In genomic region chr19:2561221-2561620, GRCh38 we compare ENCODE assay signal across 15 cellular contexts.
DNase-seq lines count a peak whose midpoint lies in the region; ATAC-seq, FAIRE-seq and TF ChIP-seq lines count a peak whose summit lies in the region.
"Had no signal": no experiment of that assay in that cellular context is flagged by ENCODE, and none has a peak within 500 bp of the region (broad histone marks: within the 10 kb centered on the region; RNA-seq: fewer than 3 reads in every experiment).

No MANE protein-coding gene starts in this region.

- POLR2A ChIA-PET in activated B cell treated with CpG ODN at 0.5 μM for 24 hours (lab: Charles Lee) (interaction anchor here (0.7 to 4.1 kb wide), 21 partner anchors 8 to 134 kb away, joined by 3 to 141 read pairs (median 6); partner anchors contain the start of genes GADD45B and TIMM13), HepG2 (lab: Yijun Ruan, JAX) (interaction anchor here (1.0 to 2.2 kb wide), 4 partner anchors 15 to 85 kb away, joined by 3 to 10 read pairs (median 8); partner anchors contain the start of gene GADD45B)

- CTCF ChIA-PET in activated B cell treated with CpG ODN at 0.5 μM for 24 hours (lab: Charles Lee) = interaction anchor here (1.0 to 1.3 kb wide), 3 partner anchors 18 to 86 kb away, joined by 4 to 5 read pairs (median 4); partner anchors contain the start of gene GADD45B
- CTCF ChIA-PET in HepG2 (lab: Yijun Ruan, JAX; ENCODE audit: low intra/inter-chr PET ratio, low total read pairs) = no interaction called here

- TF ChIP-seq CTCF in activated B cell treated with CpG ODN at 0.5 μM for 24 hours (IDR thresholded peaks at IDR 0.05) (no peak), HepG2 (CRISPR knock-in tag; IDR thresholded peaks at IDR 0.05) (no peak)

- no peak overlapping the region for H3K4me3 ChIP-seq in HepG2 (replicated peaks in 1 of 3; ENCODE audit: insufficient read depth in 1 of 3, low read depth in 2 of 3, low read length in 3 of 3)
- H3K4me3 ChIP-seq: gastrocnemius medialis had no signal

- H3K4me3 Mint-ChIP-seq in stimulated activated naive CD8-positive, alpha-beta T cell treated with anti-CD3 and anti-CD28 coated beads, Interleukin-15, Interleukin-2, amounts not matched to agents 100 ng/mL and 50 ng/mL, for 24 hours = peak overlapping the region; percentile 64
- H3K4me3 Mint-ChIP-seq in activated B cell treated with CpG ODN at 0.5 μM for 24 hours = peak overlapping the region; percentile 87

- peaks cover 5% of the 10 kb centered on the region for H3K27me3 Mint-ChIP-seq in stimulated activated naive CD8-positive, alpha-beta T cell treated with anti-CD3 and anti-CD28 coated beads, Interleukin-15, Interleukin-2, amounts not matched to agents 100 ng/mL and 50 ng/mL, for 24 hours
- no peaks in the 10 kb centered on the region for H3K27me3 Mint-ChIP-seq in activated B cell treated with CpG ODN at 0.5 μM for 24 hours

- H3K9me3 ChIP-seq in HepG2 (ENCODE audit: low read length) = no peaks in the 10 kb centered on the region
- H3K9me3 ChIP-seq: gastrocnemius medialis had no signal

- H3K27ac ChIP-seq in HepG2 (ENCODE audit: extremely low read length, insufficient read depth, low read length) = no peak overlapping the region
- H3K27ac ChIP-seq: gastrocnemius medialis had no signal

- no peak for DNase-seq in stimulated activated naive CD8-positive, alpha-beta T cell treated with anti-CD3 and anti-CD28 coated beads, Interleukin-15, Interleukin-2, amounts not matched to agents 100 U/mL and 50 U/mL, for 24 hours
- DNase-seq in activated B cell treated with CpG ODN at 0.5 μM for 24 hours = no peak
- DNase-seq in HepG2 (ENCODE audit: low spot score) = no peak
- no peak for DNase-seq in NAMALWA (ENCODE audit: low spot score)
- DNase-seq in kidney glomerular epithelial cell (lab: John Stamatoyannopoulos, UW) = no peak
- no peak for DNase-seq in iPS-NIHi7 (ENCODE audit: extremely low spot score)
- no peak for DNase-seq in HTR-8/SVneo (ENCODE audit: insufficient read length, low spot score)
- DNase-seq: caudate nucleus, gastrocnemius medialis, midbrain, NCI-H2029, NCI-H526 treated with DMSO at 0.1 percent for 48 hours had no signal

- no peaks in the 10 kb centered on the region for H3K79me2 ChIP-seq in HepG2 (ENCODE audit: insufficient read depth, low read length)

- TF ChIP-seq EP300 in HepG2 (IDR thresholded peaks at IDR 0.05; ENCODE audit: low read depth in 2 of 2, low read length in 2 of 2) (no peak), HepG2 (CRISPR knock-in tag; IDR thresholded peaks at IDR 0.05; ENCODE audit: borderline replicate concordance) (no peak)

- H3K9me3 Mint-ChIP-seq in stimulated activated naive CD8-positive, alpha-beta T cell treated with anti-CD3 and anti-CD28 coated beads, Interleukin-15, Interleukin-2, amounts not matched to agents 100 ng/mL and 50 ng/mL, for 24 hours = no peaks in the 10 kb centered on the region
- no peaks in the 10 kb centered on the region for H3K9me3 Mint-ChIP-seq in activated B cell treated with CpG ODN at 0.5 μM for 24 hours

- no peak overlapping the region for H2AFZ ChIP-seq in HepG2 (ENCODE audit: low read length)

- H3K27ac Mint-ChIP-seq in stimulated activated naive CD8-positive, alpha-beta T cell treated with anti-CD3 and anti-CD28 coated beads, Interleukin-15, Interleukin-2, amounts not matched to agents 100 ng/mL and 50 ng/mL, for 24 hours = no peak overlapping the region
- peak overlapping the region; percentile 94 for H3K27ac Mint-ChIP-seq in activated B cell treated with CpG ODN at 0.5 μM for 24 hours

- H3K4me1 ChIP-seq in HepG2 (ENCODE audit: insufficient read depth, low read length) = peaks cover 60% of the 10 kb centered on the region
- H3K4me1 ChIP-seq: gastrocnemius medialis had no signal

- H3K9ac ChIP-seq in HepG2 (ENCODE audit: insufficient read depth, low read depth, low read length) = no peak overlapping the region

- no peak for FAIRE-seq in HepG2 (lab: Jason Lieb, UNC)
- FAIRE-seq in HTR-8/SVneo (lab: Jason Lieb, UNC) = no peak
- FAIRE-seq: small intestine had no signal

- no peak for TF ChIP-seq RAD21 in HepG2 (CRISPR knock-in tag; IDR thresholded peaks at IDR 0.05)

- H3K4me1 Mint-ChIP-seq in stimulated activated naive CD8-positive, alpha-beta T cell treated with anti-CD3 and anti-CD28 coated beads, Interleukin-15, Interleukin-2, amounts not matched to agents 100 ng/mL and 50 ng/mL, for 24 hours (ENCODE audit: low read depth) = peaks cover 49% of the 10 kb centered on the region
- H3K4me1 Mint-ChIP-seq in activated B cell treated with CpG ODN at 0.5 μM for 24 hours = peaks cover 65% of the 10 kb centered on the region

- H4K20me1 ChIP-seq in HepG2 (ENCODE audit: insufficient read depth, low read length) = no peaks in the 10 kb centered on the region

- BruUV-seq in HepG2 (replicated peaks; lab: Mats Ljungman, UMichigan) = no TSS peak

- no peaks in the 10 kb centered on the region for H3K36me3 Mint-ChIP-seq in stimulated activated naive CD8-positive, alpha-beta T cell treated with anti-CD3 and anti-CD28 coated beads, Interleukin-15, Interleukin-2, amounts not matched to agents 100 ng/mL and 50 ng/mL, for 24 hours (ENCODE audit: low read depth)
- H3K36me3 Mint-ChIP-seq in activated B cell treated with CpG ODN at 0.5 μM for 24 hours (ENCODE audit: low read depth) = peaks cover 14% of the 10 kb centered on the region

- no peak for ATAC-seq in stimulated activated naive CD8-positive, alpha-beta T cell treated with anti-CD3 and anti-CD28 coated beads, Interleukin-15, Interleukin-2, amounts not matched to agents 100 U/mL and 50 U/mL, for 24 hours
- ATAC-seq in activated B cell treated with CpG ODN at 0.5 μM for 24 hours (ENCODE audit: low read depth) (no peak), HepG2 (no peak)
- ATAC-seq: gastrocnemius medialis, Panc1 had no signal

- in situ Hi-C loops in HepG2 (cut with HindIII; ENCODE audit: extremely low pct_ligation_motif_present, low pct_unique_long_range_greater_than_20kb) = no loop called here

- peak overlapping the region; percentile 75 for H3K4me2 ChIP-seq in HepG2 (ENCODE audit: low read depth, low read length)

- H3K27me3 ChIP-seq in HepG2 (ENCODE audit: control insufficient read depth in 1 of 2, insufficient read depth in 2 of 2, low read length in 2 of 2) = no peaks in the 10 kb centered on the region
- H3K27me3 ChIP-seq: gastrocnemius medialis had no signal

- intact Hi-C loops in activated B cell treated with CpG ODN at 0.5 μM for 24 hours (cut with micrococcal nuclease) (loop anchor here (5.0 kb wide), 1 partner anchor 49 kb away; no protein-coding TSS in a partner anchor), HepG2 (cut with micrococcal nuclease; ENCODE audit: unreplicated experiment) (no loop called here)

- no peak for TF ChIP-seq POLR2A in HepG2 (IDR thresholded peaks at IDR 0.05; ENCODE audit: insufficient read depth in 1 of 2, low read depth in 2 of 2, low read length in 2 of 2)

- WGBS in HepG2 (ENCODE audit: low lambda C conversion rate) = 67% methylated on average over 3 of the region's 5 CpGs

- no peaks in the 10 kb centered on the region for H3K36me3 ChIP-seq in HepG2 (replicated peaks in 1 of 2; ENCODE audit: control insufficient read depth in 1 of 2, insufficient read depth in 2 of 2, low read length in 2 of 2)
- H3K36me3 ChIP-seq: gastrocnemius medialis had no signal

TF ChIP-seq in HepG2, 621 proteins besides CTCF, POLR2A, EP300 and RAD21:
- TF ChIP-seq TFAP4 (IDR thresholded peaks at IDR 0.05; ENCODE audit: borderline replicate concordance, low read depth) = no peak
- TF ChIP-seq MXD4 (CRISPR knock-in tag; IDR thresholded peaks at IDR 0.05) = no peak
